ENCODE assay signal across 20 cellular contexts in genomic region chr13:97852181-97852874, GRCh38.
A peak's percentile ranks its signal among the peaks of the same experiment; 100 is the strongest.
DNase-seq lines count a peak whose midpoint lies in the region; ATAC-seq, FAIRE-seq and TF ChIP-seq lines count a peak whose summit lies in the region.
"Had no signal": no experiment of that assay in that cellular context is flagged by ENCODE, and none has a peak within 500 bp of the region (broad histone marks: within the 10 kb centered on the region; RNA-seq: fewer than 3 reads in every experiment).

No MANE protein-coding gene starts in this region.

- H3K27ac ChIP-seq in H1 (ENCODE audit: low read depth, low read length), result no peak overlapping the region
- H3K27ac ChIP-seq: 22Rv1 had no signal

- intact Hi-C loops in activated CD4-positive, alpha-beta T cell treated with anti-CD3 and anti-CD28 coated beads, Interleukin-2, amount 10 ng/mL, durations not matched to agents 24 days and 14 days (cut with micrococcal nuclease), result loop anchor here (10.0 kb wide), 1 partner anchor 122 kb away; no protein-coding TSS in a partner anchor
- intact Hi-C loops in activated CD8-positive, alpha-beta T cell treated with anti-CD3 and anti-CD28 coated beads for 36 hours (cut with micrococcal nuclease), result loop anchor here (10.0 kb wide), 1 partner anchor 122 kb away; no protein-coding TSS in a partner anchor

- no peak overlapping the region for H3K4me3 Mint-ChIP-seq in activated CD4-positive, alpha-beta T cell treated with anti-CD3 and anti-CD28 coated beads, Interleukin-2, amount 10 ng/mL, durations not matched to agents 24 days and 14 days
- H3K4me3 Mint-ChIP-seq in T-cell, result no peak overlapping the region
- no peak overlapping the region for H3K4me3 Mint-ChIP-seq in activated CD8-positive, alpha-beta T cell treated with anti-CD3 and anti-CD28 coated beads for 36 hours
- H3K4me3 Mint-ChIP-seq: CD4-positive, alpha-beta memory T cell had no signal

- no peak overlapping the region for H2BK20ac ChIP-seq in H1 (ENCODE audit: low read length)

- peaks cover 6% of the 10 kb centered on the region; the same call in 1 of the 2 replicates for H3K23me2 ChIP-seq in H1 (ENCODE audit: low read depth, low read length)

- no peaks in the 10 kb centered on the region for H3K36me3 Mint-ChIP-seq in activated CD4-positive, alpha-beta T cell treated with anti-CD3 and anti-CD28 coated beads, Interleukin-2, amount 10 ng/mL, durations not matched to agents 24 days and 14 days (ENCODE audit: low read depth)
- H3K36me3 Mint-ChIP-seq in T-cell, result no peaks in the 10 kb centered on the region
- H3K36me3 Mint-ChIP-seq in activated CD8-positive, alpha-beta T cell treated with anti-CD3 and anti-CD28 coated beads for 36 hours (ENCODE audit: low read depth), result no peaks in the 10 kb centered on the region
- H3K36me3 Mint-ChIP-seq: CD4-positive, alpha-beta memory T cell had no signal

- no peaks in the 10 kb centered on the region for H3K79me2 ChIP-seq in H1 (ENCODE audit: control insufficient read depth in 1 of 2, insufficient read depth in 2 of 2, low read length in 2 of 2)

- H3K27me3 Mint-ChIP-seq in activated CD4-positive, alpha-beta T cell treated with anti-CD3 and anti-CD28 coated beads, Interleukin-2, amount 10 ng/mL, durations not matched to agents 24 days and 14 days, result no peaks in the 10 kb centered on the region
- peaks cover 23 to 24% of the 10 kb centered on the region in 2 donors for H3K27me3 Mint-ChIP-seq in T-cell
- H3K27me3 Mint-ChIP-seq in activated CD8-positive, alpha-beta T cell treated with anti-CD3 and anti-CD28 coated beads for 36 hours, result peaks cover 6% of the 10 kb centered on the region

- no peak overlapping the region for H3K9ac ChIP-seq in H1 (replicated peaks in 1 of 4; ENCODE audit: extremely low read depth in 1 of 4, low read depth in 3 of 4, low read length in 3 of 4)
- H3K9ac ChIP-seq: GM23248 had no signal

- H2BK15ac ChIP-seq in H1 (ENCODE audit: low read length), result no peak overlapping the region

- no peak overlapping the region for H2AK5ac ChIP-seq in H1 (ENCODE audit: low read depth, low read length)

- no peak overlapping the region for H4K5ac ChIP-seq in H1 (ENCODE audit: insufficient read length, low read depth, low read length)

- H2BK5ac ChIP-seq in H1 (ENCODE audit: low read depth, low read length), result no peak overlapping the region

- no peaks in the 10 kb centered on the region for H3K36me3 ChIP-seq in H1 (ENCODE audit: control insufficient read depth in 2 of 4, insufficient read depth in 4 of 4, low read length in 3 of 4)
- H3K36me3 ChIP-seq: HAP-1 had no signal

- H2AFZ ChIP-seq in H1 (ENCODE audit: low read length), result no peak overlapping the region

- no peaks in the 10 kb centered on the region for H3K79me1 ChIP-seq in H1 (ENCODE audit: low read depth, low read length)

- H3K4me3 ChIP-seq in H1 (ENCODE audit: extremely low read depth in 1 of 4, insufficient read depth in 2 of 4, low read depth in 3 of 4, low read length in 4 of 4), result no peak overlapping the region
- H3K4me3 ChIP-seq: GM23248, HAP-1 had no signal

- H4K20me1 ChIP-seq in H1 (replicated peaks in 1 of 2; ENCODE audit: control insufficient read depth in 1 of 2, insufficient read depth in 2 of 2, low read length in 2 of 2), result peaks cover 0 to 3% of the 10 kb centered on the region in 2 experiments

- 81 to 100% methylated on average over 2 to 5 of the region's 5 CpGs for WGBS in H1 (ENCODE audit: extremely low coverage in 1 of 2, insufficient coverage in 1 of 2, insufficient read length in 1 of 2, insufficient replicate concordance in 2 of 2, low coverage in 1 of 2, low lambda C conversion rate in 2 of 2, missing lambda C conversion rate in 1 of 2), 2 experiments

- peak overlapping the region; percentile 94 for H3K56ac ChIP-seq in H1 (replicated peaks; ENCODE audit: insufficient read length, low read depth, low read length)

- H3K23ac ChIP-seq in H1 (ENCODE audit: insufficient read length), result no peak overlapping the region

- POLR2A ChIA-PET in H1 (lab: Charles Lee; ENCODE audit: partially characterized antibody), result interaction anchor here (1.5 kb wide), 1 partner anchor 123 kb away, joined by 3 read pairs; no protein-coding TSS in a partner anchor
- POLR2A ChIA-PET in T-cell (lab: Charles Lee), result no interaction called here
- POLR2A ChIA-PET in activated CD8-positive, alpha-beta T cell treated with anti-CD3 and anti-CD28 coated beads for 36 hours (lab: Charles Lee), result no interaction called here

- TF ChIP-seq CTCF in H1 (IDR thresholded peaks at IDR 0.05; ENCODE audit: control extremely low read depth in 1 of 3, insufficient read depth in 1 of 3, low read depth in 1 of 3, low read length in 3 of 3) (no peak), D721Med (IDR thresholded peaks at IDR 0.05; ENCODE audit: insufficient read depth, missing control alignments) (no peak)
- TF ChIP-seq CTCF in activated CD8-positive, alpha-beta T cell treated with anti-CD3 and anti-CD28 coated beads for 36 hours (IDR thresholded peaks at IDR 0.05), result no peak

- peaks cover 0 to 2% (median 0%) of the 10 kb centered on the region in 4 experiments; a peak in 2 of 7 replicates for H3K4me1 ChIP-seq in H1 (replicated peaks in 1 of 4; ENCODE audit: control insufficient read depth in 3 of 4, insufficient read depth in 4 of 4, low read length in 3 of 4)

- TF ChIP-seq EP300 in H1 (IDR thresholded peaks at IDR 0.05; ENCODE audit: borderline replicate concordance in 1 of 2, low read depth in 2 of 2, low read length in 2 of 2), result no peak

- DNase-seq in activated CD4-positive, alpha-beta T cell treated with anti-CD3 and anti-CD28 coated beads, Interleukin-2, amount 10 ng/mL, durations not matched to agents 24 days and 14 days, result peak; percentile 19
- DNase-seq in activated CD4-positive, alpha-beta T cell treated with anti-CD3 and anti-CD28 coated beads for 1 hour, result no peak
- no peak for DNase-seq in H1 (ENCODE audit: low read depth in 1 of 2, low spot score in 2 of 2)
- DNase-seq in renal cortical epithelial cell (ENCODE audit: low read depth), result peak; percentile 59
- no peak for DNase-seq in D721Med (ENCODE audit: insufficient read length, low spot score)
- DNase-seq in T-cell, result no peak
- DNase-seq in activated CD8-positive, alpha-beta T cell treated with anti-CD3 and anti-CD28 coated beads for 36 hours, result no peak
- DNase-seq: C1 segment of cervical spinal cord; Calu3; CD4-positive, alpha-beta memory T cell; COR-L47; DMS153; DND-41; GM23248 had no signal

- no peak overlapping the region for H4K8ac ChIP-seq in H1 (ENCODE audit: extremely low read depth, insufficient read depth, low read length)

- no peak overlapping the region for H3K27ac Mint-ChIP-seq in activated CD4-positive, alpha-beta T cell treated with anti-CD3 and anti-CD28 coated beads, Interleukin-2, amount 10 ng/mL, durations not matched to agents 24 days and 14 days
- H3K27ac Mint-ChIP-seq in T-cell, result no peak overlapping the region
- H3K27ac Mint-ChIP-seq in activated CD8-positive, alpha-beta T cell treated with anti-CD3 and anti-CD28 coated beads for 36 hours, result no peak overlapping the region
- H3K27ac Mint-ChIP-seq: CD4-positive, alpha-beta memory T cell had no signal

- H3K4me1 Mint-ChIP-seq in activated CD4-positive, alpha-beta T cell treated with anti-CD3 and anti-CD28 coated beads, Interleukin-2, amount 10 ng/mL, durations not matched to agents 24 days and 14 days, result no peaks in the 10 kb centered on the region
- H3K4me1 Mint-ChIP-seq in T-cell, result no peaks in the 10 kb centered on the region
- peaks cover 4% of the 10 kb centered on the region for H3K4me1 Mint-ChIP-seq in activated CD8-positive, alpha-beta T cell treated with anti-CD3 and anti-CD28 coated beads for 36 hours (ENCODE audit: low read depth)

- H3K14ac ChIP-seq in H1 (ENCODE audit: insufficient read length), result no peak overlapping the region

- H3K4me2 ChIP-seq in H1 (ENCODE audit: insufficient read depth in 1 of 2, low read depth in 2 of 2, low read length in 2 of 2), result no peak overlapping the region

- no peaks in the 10 kb centered on the region for H3K9me3 ChIP-seq in H1 (ENCODE audit: insufficient read depth in 2 of 2, low read depth in 1 of 2, low read length in 1 of 2)
- H3K9me3 ChIP-seq: HAP-1 had no signal

- H2BK12ac ChIP-seq in H1 (ENCODE audit: low read depth, low read length), result no peak overlapping the region

- no peak overlapping the region for H3K18ac ChIP-seq in H1 (ENCODE audit: extremely low read depth, low read length)

- no peaks in the 10 kb centered on the region for H3K27me3 ChIP-seq in H1 (replicated peaks in 1 of 4; ENCODE audit: control insufficient read depth in 3 of 4, extremely low read depth in 1 of 4, insufficient read depth in 3 of 4, low read length in 3 of 4)

- no peaks in the 10 kb centered on the region for H3K9me3 Mint-ChIP-seq in activated CD4-positive, alpha-beta T cell treated with anti-CD3 and anti-CD28 coated beads, Interleukin-2, amount 10 ng/mL, durations not matched to agents 24 days and 14 days
- no peaks in the 10 kb centered on the region for H3K9me3 Mint-ChIP-seq in T-cell
- no peaks in the 10 kb centered on the region for H3K9me3 Mint-ChIP-seq in activated CD8-positive, alpha-beta T cell treated with anti-CD3 and anti-CD28 coated beads for 36 hours

- no peak overlapping the region for H2BK120ac ChIP-seq in H1 (replicated peaks; ENCODE audit: low read depth, low read length)

- peak overlapping the region; percentile 16 for H4K91ac ChIP-seq in H1 (replicated peaks; ENCODE audit: insufficient read length, low read length)

- no peak overlapping the region for H3K4ac ChIP-seq in H1 (replicated peaks; ENCODE audit: insufficient read length, low read depth, low read length)

- CTCF ChIA-PET in H1 (lab: Charles Lee; ENCODE audit: partially characterized antibody), result interaction anchor here (0.7 to 0.9 kb wide), 2 partner anchors 17 to 60 kb away, joined by 3 to 4 read pairs; no protein-coding TSS in a partner anchor
- CTCF ChIA-PET in T-cell (lab: Charles Lee), result no interaction called here
- CTCF ChIA-PET in activated CD8-positive, alpha-beta T cell treated with anti-CD3 and anti-CD28 coated beads for 36 hours (lab: Charles Lee), result no interaction called here

- no peak for TF ChIP-seq POLR2A in H1 (IDR thresholded peaks at IDR 0.05; ENCODE audit: control extremely low read depth in 1 of 2, low read depth in 2 of 2, low read length in 2 of 2)

- FAIRE-seq in H1 (lab: Jason Lieb, UNC) (no peak), D721Med (lab: Jason Lieb, UNC) (no peak)
- FAIRE-seq: A204.1, G401.6, GM12892, GM19239 had no signal

- no peak for ATAC-seq in T-cell (replicated peaks in 1 of 4)
- no peak for ATAC-seq in activated CD8-positive, alpha-beta T cell treated with anti-CD3 and anti-CD28 coated beads for 36 hours

- TF ChIP-seq RAD21 in H1 (IDR thresholded peaks at IDR 0.05 in 1 of 2, conservative IDR thresholded peaks at IDR 0.05 in 1 of 2; ENCODE audit: low read depth in 2 of 2, low read length in 2 of 2), result no peak

Comparison
In these comparisons a context has a peak if more than half of its experiments do, and no peak if none do; other contexts are left out.
1. DNase-seq: peak in activated CD4-positive, alpha-beta T cell treated with anti-CD3 and anti-CD28 coated beads, Interleukin-2, amount 10 ng/mL, durations not matched to agents 24 days and 14 days (single experiment) and renal cortical epithelial cell (single experiment); none in activated CD4-positive, alpha-beta T cell treated with anti-CD3 and anti-CD28 coated beads for 1 hour (single experiment), H1 (0 of 2), D721Med (single experiment), T-cell (0 of 34) and activated CD8-positive, alpha-beta T cell treated with anti-CD3 and anti-CD28 coated beads for 36 hours (single experiment).